ENCODE assay signal across 8 cellular contexts in the genomic region with DNA sequence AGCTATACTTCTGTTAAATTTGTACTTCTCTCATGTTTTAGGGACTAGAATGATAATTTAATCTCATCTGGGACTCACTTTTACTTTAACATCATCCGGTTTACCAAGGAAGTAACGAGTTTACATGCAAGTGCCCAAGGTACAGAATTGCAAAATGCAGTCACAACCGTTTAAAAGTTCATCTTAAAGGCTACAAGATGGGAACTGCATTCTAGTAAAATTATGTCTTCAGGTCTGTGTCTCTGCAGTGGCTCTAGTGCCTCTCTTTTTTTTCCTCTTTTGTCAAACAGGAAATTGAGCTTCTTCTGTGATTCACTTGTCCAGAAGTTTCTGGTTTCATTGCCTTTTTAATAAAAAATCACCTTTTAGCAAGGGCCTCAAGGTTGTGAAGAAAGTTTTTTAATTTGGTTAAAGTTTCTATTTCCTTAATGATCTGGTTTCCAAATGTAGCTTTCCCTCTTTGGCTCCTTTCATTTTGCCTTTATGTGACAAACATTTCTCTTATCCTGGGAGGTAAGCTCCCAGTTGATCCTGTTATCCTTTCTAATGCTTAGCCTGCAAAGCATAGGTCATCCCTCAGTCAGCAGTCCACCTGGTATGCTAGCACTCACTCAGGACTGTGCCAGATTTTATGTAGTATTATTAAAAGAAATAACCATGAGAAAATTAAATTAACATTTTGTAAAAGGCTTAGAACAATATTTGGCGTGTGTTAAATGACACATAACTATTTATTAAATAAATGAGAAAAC. TPM values are rescaled to one million over a fixed set of nuclear protein-coding genes. Genes with fewer than 3 reads are reported as not detected.
DNase-seq lines count a peak whose midpoint lies in the region; ATAC-seq and TF ChIP-seq lines count a peak whose summit lies in the region.

No MANE protein-coding gene starts in this region.

- no peaks in the 10 kb centered on the region for H3K9me3 Mint-ChIP-seq in activated T-cell treated with anti-CD3 and anti-CD28 coated beads, Interleukin-2, amount 50 U/mL, for 4 hours

- H3K4me3 ChIP-seq in WERI-Rb-1 (ENCODE audit: low read depth, low read length) (no peak overlapping the region), right cardiac atrium (ENCODE audit: low read length) (peak overlapping the region; percentile 90), stomach (peak overlapping the region; percentile 67 to 93 (median 88))

- H3K9me3 ChIP-seq in WERI-Rb-1 (ENCODE audit: severe bottlenecking) (no peaks in the 10 kb centered on the region), right cardiac atrium (ENCODE audit: control insufficient read depth, low read length) (no peaks in the 10 kb centered on the region), stomach (no peaks in the 10 kb centered on the region)

- peaks cover 26% of the 10 kb centered on the region for H3K36me3 Mint-ChIP-seq in activated T-cell treated with anti-CD3 and anti-CD28 coated beads, Interleukin-2, amount 50 U/mL, for 4 hours (ENCODE audit: insufficient read depth)

- DNase-seq in activated T-cell treated with anti-CD3 and anti-CD28 coated beads, Interleukin-2, amount 50 U/mL, for 4 hours = no peak
- DNase-seq in activated T-cell treated with anti-CD3 and anti-CD28 coated beads, Interleukin-2, amount 50 U/mL, for 1 hour = no peak
- DNase-seq in WERI-Rb-1 (peak; percentile 23), right cardiac atrium (no peak), stomach (no peak), NCI-H526 treated with DMSO at 0.1 percent for 48 hours (lab: John Stamatoyannopoulos, UW) (no peak)
- DNase-seq in activated CD8-positive, alpha-beta memory T cell treated with anti-CD3 and anti-CD28 coated beads, Interleukin-2, amount 50 U/mL, for 4 hours = no peak
- DNase-seq in stimulated activated CD4-positive, alpha-beta T cell treated with anti-CD3 and anti-CD28 coated beads, Interleukin-2, amount 100 ng/mL, for 48 hours = no peak

- no peak for ATAC-seq in activated T-cell treated with anti-CD3 and anti-CD28 coated beads, Interleukin-2, amount 50 U/mL, for 4 hours
- ATAC-seq in right cardiac atrium = no peak

- H3K27me3 Mint-ChIP-seq in activated T-cell treated with anti-CD3 and anti-CD28 coated beads, Interleukin-2, amount 50 U/mL, for 4 hours (ENCODE audit: low read depth) = no peaks in the 10 kb centered on the region

- TF ChIP-seq EP300 in stomach (IDR thresholded peaks at IDR 0.05) = no peak

- peaks cover 44% of the 10 kb centered on the region for H3K4me1 Mint-ChIP-seq in activated T-cell treated with anti-CD3 and anti-CD28 coated beads, Interleukin-2, amount 50 U/mL, for 4 hours (ENCODE audit: low read depth)

- no peak for TF ChIP-seq CTCF in WERI-Rb-1 (IDR thresholded peaks at IDR 0.05; ENCODE audit: low read depth, low read length)
- no peak for TF ChIP-seq CTCF in stomach (IDR thresholded peaks at IDR 0.05)

- no peak for TF ChIP-seq POLR2A in stomach (IDR thresholded peaks at IDR 0.05)

- peaks cover 3% of the 10 kb centered on the region for H3K4me1 ChIP-seq in right cardiac atrium (ENCODE audit: control insufficient read depth, insufficient read depth, low read length)
- H3K4me1 ChIP-seq in stomach = peaks cover 11 to 65% (median 39%) of the 10 kb centered on the region in 4 donors

- peak overlapping the region; percentile 88 for H3K4me3 Mint-ChIP-seq in activated T-cell treated with anti-CD3 and anti-CD28 coated beads, Interleukin-2, amount 50 U/mL, for 4 hours

- intact Hi-C loops in right cardiac atrium (cut with DNase I) = no loop called here
- intact Hi-C loops in stomach (cut with DNase I; ENCODE audit: low total_unique reads) = no loop called here

- 24% methylated on average over 4 of the region's 4 CpGs for WGBS in right cardiac atrium
- 19 to 31% (median 26%) methylated on average over 4 of the region's 4 CpGs for WGBS in stomach, 5 donors

- H3K27ac ChIP-seq in WERI-Rb-1 (no peak overlapping the region), right cardiac atrium (ENCODE audit: low read length) (no peak overlapping the region), stomach (peak overlapping the region in 4 of 5 donors; percentile 93 to 98 (median 96))

- H3K36me3 ChIP-seq in WERI-Rb-1 = peaks cover 4% of the 10 kb centered on the region; the same call in 1 of the 2 replicates
- no peaks in the 10 kb centered on the region for H3K36me3 ChIP-seq in stomach

- H3K27me3 ChIP-seq in WERI-Rb-1 (ENCODE audit: insufficient read depth, low read depth, severe bottlenecking) = no peaks in the 10 kb centered on the region
- H3K27me3 ChIP-seq in right cardiac atrium (ENCODE audit: control insufficient read depth, insufficient read depth) = no peaks in the 10 kb centered on the region
- no peaks in the 10 kb centered on the region for H3K27me3 ChIP-seq in stomach

RNA-seq across cellular contexts. Expression of gene GLS, which starts 2.4 kb away (rescaled TPM):
- total RNA-seq in activated T-cell treated with anti-CD3 and anti-CD28 coated beads, Interleukin-2, amount 50 U/mL, for 4 hours = 100 to 1,000 TPM; 371 to 409 (median 377) TPM
- total RNA-seq in right cardiac atrium = 100 to 1,000 TPM in 1 of 4 donors, 10 to 100 TPM in 3; 79.8 to 106 (median 91.5) TPM
- polyA plus RNA-seq in right cardiac atrium = 33.4 TPM
- total RNA-seq in stomach = 100 to 1,000 TPM; 106 to 353 (median 140) TPM
- polyA plus RNA-seq in stomach = 10 to 100 TPM in 2 of 3 donors, 1 to 10 TPM in 1; 9.6 to 13.2 (median 10.8) TPM

Comparison
In these comparisons a context has a peak if more than half of its experiments do, and no peak if none do; other contexts are left out.
1. H3K27ac ChIP-seq: peak in stomach (4 of 5); none in WERI-Rb-1 (single experiment) and right cardiac atrium (single experiment).